ENCODE assay signal across 21 cellular contexts in genomic region chr5:9035346-9035745, GRCh38.
"Had no signal": no experiment of that assay in that cellular context is flagged by ENCODE, and none has a peak within 500 bp of the region (broad histone marks: within the 10 kb centered on the region; RNA-seq: fewer than 3 reads in every experiment).

No MANE protein-coding gene starts in this region.

- H3K4me3 ChIP-seq: lower lobe of right lung, prostate gland, right atrium auricular region, smooth muscle cell, stomach, testis, tibial artery had no signal

- H3K9me3 ChIP-seq: lower lobe of right lung, prostate gland, right atrium auricular region, stomach, testis, tibial artery had no signal

- H3K4me1 ChIP-seq: lower lobe of right lung, prostate gland, right atrium auricular region, stomach, testis, tibial artery had no signal

- H3K4me2 ChIP-seq: smooth muscle cell had no signal

- FAIRE-seq: colon, frontal cortex had no signal

- ATAC-seq: left ventricle myocardium superior, natural killer cell, sciatic nerve had no signal

- DNase-seq: effector CD8-positive, alpha-beta T cell; erythroblast; hypothalamus; left ventricle myocardium superior; lower lobe of right lung; natural killer cell; nucleus accumbens; stimulated activated CD4-positive, alpha-beta T cell treated with anti-CD3 and anti-CD28 coated beads, Interleukin-12 subunit alpha, Interleukin-12 subunit beta, amount 100 ng/mL, for 4 hours; stimulated activated CD4-positive, alpha-beta T cell treated with anti-CD3 and anti-CD28 coated beads, Interleukin-1b, Interleukin-23, amount 100 ng/mL, for 48 hours; stimulated activated CD4-positive, alpha-beta T cell treated with anti-CD3 and anti-CD28 coated beads, Interleukin-4, amount 100 ng/mL, for 1 hour; stimulated activated CD8-positive, alpha-beta memory T cell treated with anti-CD3 and anti-CD28 coated beads, Interleukin-4, amount 100 ng/mL, for 48 hours; stimulated activated naive CD4-positive, alpha-beta T cell treated with Interleukin-2 at 50 U/mL for 16 hours; stomach; testis; tibial artery had no signal

- H3K27me3 ChIP-seq: right atrium auricular region, stomach, testis, tibial artery had no signal

- H3K36me3 ChIP-seq: lower lobe of right lung, prostate gland, right atrium auricular region, stomach, tibial artery had no signal

- H3K27ac ChIP-seq: lower lobe of right lung, prostate gland, right atrium auricular region, stomach, testis, tibial artery had no signal
